In the genomic region with DNA sequence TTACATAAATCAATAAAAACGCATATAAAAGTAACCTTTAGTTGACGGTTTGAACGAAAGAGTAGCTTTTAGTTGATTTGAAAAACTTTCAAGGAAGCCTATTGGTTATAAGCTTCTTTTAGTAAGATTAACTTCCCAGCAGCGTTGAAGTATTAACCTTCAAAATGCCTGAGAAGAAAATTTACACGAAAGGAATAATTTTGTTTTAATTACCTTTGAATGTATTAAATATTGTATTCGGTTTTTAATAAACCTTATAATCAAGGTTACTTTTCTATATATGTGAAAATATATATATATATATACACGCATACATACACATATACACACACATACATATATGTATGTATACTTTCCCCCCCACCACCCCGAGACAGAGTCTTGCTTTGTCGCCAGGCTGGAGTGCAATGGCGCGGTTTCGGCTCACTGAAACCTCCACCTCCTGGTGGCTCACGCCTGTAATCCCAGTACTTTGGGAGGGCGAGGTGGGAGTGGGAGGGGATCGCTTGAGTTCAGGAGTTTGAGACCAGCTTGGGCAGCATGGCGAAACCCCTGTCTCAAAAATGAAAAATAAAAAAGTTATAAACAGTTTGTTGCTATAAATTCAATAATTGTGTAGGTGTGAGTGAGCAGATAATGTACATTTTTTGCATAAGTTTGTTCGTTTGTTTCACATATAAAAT, we compare ENCODE assay signal across 8 cellular contexts. TPM values are rescaled to one million over a fixed set of nuclear protein-coding genes. Genes with fewer than 3 reads are reported as not detected.
DNase-seq lines count a peak whose midpoint lies in the region; ATAC-seq, FAIRE-seq and TF ChIP-seq lines count a peak whose summit lies in the region.

No MANE protein-coding gene starts in this region.

- H3K27ac Mint-ChIP-seq in astrocyte (ENCODE audit: unreplicated experiment) = no peak overlapping the region

- H2AFZ ChIP-seq in astrocyte (ENCODE audit: low read depth, low read length) = peak overlapping the region; percentile 96

- FAIRE-seq in astrocyte (lab: Jason Lieb, UNC) (no peak), frontal cortex (lab: Jason Lieb, UNC) (no peak)

- peak; percentile 93 for DNase-seq in Daoy (ENCODE audit: low read depth)
- DNase-seq in NCI-H1436 treated with DMSO at 0.1 percent for 48 hours (lab: John Stamatoyannopoulos, UW) = peak; percentile 57
- DNase-seq in T-helper 1 cell = peak; percentile 32 to 73 (median 64)
- peak; percentile 30 for DNase-seq in astrocyte (ENCODE audit: low read depth)
- DNase-seq in frontal cortex (ENCODE audit: low spot score in 2 of 2) = no peak

- no peaks in the 10 kb centered on the region for H3K9me3 ChIP-seq in astrocyte (ENCODE audit: insufficient read depth, low read depth, low read length)
- H3K9me3 ChIP-seq in iPS-15b (ENCODE audit: control insufficient read depth, insufficient read depth, low read length) = no peaks in the 10 kb centered on the region
- H3K9me3 ChIP-seq in skeletal muscle satellite cell (replicated peaks; ENCODE audit: low read length) = no peaks in the 10 kb centered on the region

- H3K4me1 ChIP-seq in astrocyte (ENCODE audit: insufficient read depth, low read length) = no peaks in the 10 kb centered on the region
- no peaks in the 10 kb centered on the region for H3K4me1 ChIP-seq in iPS-15b (ENCODE audit: control insufficient read depth, insufficient read depth, low read length)
- H3K4me1 ChIP-seq in skeletal muscle satellite cell (ENCODE audit: control insufficient read depth, insufficient read depth, low read length) = peaks cover 4% of the 10 kb centered on the region

- peak overlapping the region; percentile 89 for H3K4me3 Mint-ChIP-seq in astrocyte (ENCODE audit: unreplicated experiment)

- H3K9me3 Mint-ChIP-seq in astrocyte (ENCODE audit: unreplicated experiment) = no peaks in the 10 kb centered on the region

- H3K36me3 ChIP-seq in astrocyte (ENCODE audit: insufficient read depth, low read length) (no peaks in the 10 kb centered on the region), iPS-15b (ENCODE audit: control insufficient read depth, insufficient read depth, low read length) (no peaks in the 10 kb centered on the region), skeletal muscle satellite cell (ENCODE audit: insufficient read depth, low read length) (no peaks in the 10 kb centered on the region)

- no peaks in the 10 kb centered on the region for H3K4me1 Mint-ChIP-seq in astrocyte (ENCODE audit: low read depth, unreplicated experiment)

- H3K36me3 Mint-ChIP-seq in astrocyte (ENCODE audit: low read depth, unreplicated experiment) = no peaks in the 10 kb centered on the region

- no peaks in the 10 kb centered on the region for H3K27me3 Mint-ChIP-seq in astrocyte (ENCODE audit: low read depth, unreplicated experiment)

- H3K9ac ChIP-seq in astrocyte (ENCODE audit: low read length) (peak overlapping the region; percentile 89), iPS-15b (ENCODE audit: low read depth, low read length) (no peak overlapping the region), skeletal muscle satellite cell (ENCODE audit: low read depth, low read length) (peak overlapping the region; percentile 81)

- H3K79me2 ChIP-seq in astrocyte (ENCODE audit: insufficient read depth, low read length) = no peaks in the 10 kb centered on the region

- no peak overlapping the region for H3K27ac ChIP-seq in astrocyte (ENCODE audit: low read depth, low read length)

- H3K4me2 ChIP-seq in astrocyte (ENCODE audit: low read length) (peak overlapping the region; percentile 86), skeletal muscle satellite cell (ENCODE audit: low read length) (peak overlapping the region; percentile 88)

- ATAC-seq in HG02588 (IDR thresholded peaks at IDR 0.05; ENCODE audit: unreplicated experiment) = peak; percentile 40

- peak; percentile 23 for TF ChIP-seq CTCF in astrocyte (IDR thresholded peaks at IDR 0.05; ENCODE audit: insufficient read depth, low read depth, low read length)

- H3K4me3 ChIP-seq in astrocyte (ENCODE audit: insufficient read depth, low read depth, low read length) (peak overlapping the region; percentile 87), iPS-15b (ENCODE audit: low read depth, low read length) (peak overlapping the region; percentile 83), skeletal muscle satellite cell (ENCODE audit: low read length) (peak overlapping the region; percentile 80)

- no peaks in the 10 kb centered on the region for H4K20me1 ChIP-seq in astrocyte (ENCODE audit: insufficient read depth, low read length)

- H3K27me3 ChIP-seq in astrocyte (ENCODE audit: insufficient read depth, low read length) (no peaks in the 10 kb centered on the region), iPS-15b (ENCODE audit: control insufficient read depth, insufficient read depth, low read length) (no peaks in the 10 kb centered on the region), skeletal muscle satellite cell (ENCODE audit: control insufficient read depth, insufficient read depth, low read length) (no peaks in the 10 kb centered on the region)

RNA-seq across cellular contexts. Expression of a gene that starts 57.6 kb away (rescaled TPM):
- total RNA-seq in Daoy (2014; rRNA removed; shearing (Covaris generic)) = 70.1 and 79.1 TPM in 2 replicates
- total RNA-seq in astrocyte (10.9 and 13.8 TPM in 2 replicates), frontal cortex (38.7 TPM)
- 8.9 and 9.2 TPM in 2 replicates for total RNA-seq in skeletal muscle satellite cell (2012; rRNA removed)

Comparison
In these comparisons a context has a peak if more than half of its experiments do, and no peak if none do; other contexts are left out.
1. DNase-seq: peak in Daoy (single experiment), NCI-H1436 treated with DMSO at 0.1 percent for 48 hours (single experiment), T-helper 1 cell (5 of 5) and astrocyte (single experiment); none in frontal cortex (0 of 2).
2. Peak in every context shown above with its lines, with median percentiles within 50 percentile points of each other: H3K4me3 ChIP-seq.